ENCODE assay signal across 10 cellular contexts in the genomic region with DNA sequence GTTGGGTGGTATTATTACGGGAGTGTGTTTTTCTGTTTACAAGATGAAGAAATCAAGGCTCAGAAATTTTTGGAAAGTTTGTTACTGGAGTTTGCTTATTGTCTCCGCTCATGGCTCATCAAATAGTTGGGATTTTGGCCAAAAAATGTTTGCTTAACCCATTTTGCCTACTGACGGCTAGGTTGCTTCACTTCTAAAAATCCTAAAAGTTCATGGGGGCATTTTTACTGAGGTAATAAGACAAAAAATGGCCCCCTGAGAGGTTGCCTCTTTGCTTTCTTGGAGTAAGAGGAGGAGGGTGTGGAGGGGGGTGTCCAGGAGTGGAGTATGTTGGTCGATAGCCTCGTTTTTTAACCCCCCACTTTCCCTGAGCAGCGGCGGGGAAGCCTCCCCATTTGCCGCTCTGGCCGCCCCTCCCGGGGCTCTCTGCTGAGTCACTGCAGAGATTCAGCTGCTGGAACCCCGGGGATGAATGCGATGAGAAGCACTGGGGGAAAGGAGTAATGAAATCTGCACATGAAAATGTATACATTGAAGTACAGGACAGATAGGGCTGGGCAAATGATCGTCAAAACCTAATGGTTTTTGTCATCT. TPM values are rescaled to one million over a fixed set of nuclear protein-coding genes. Genes with fewer than 3 reads are reported as not detected.
A peak's percentile ranks its signal among the peaks of the same experiment; 100 is the strongest.
DNase-seq lines count a peak whose midpoint lies in the region; ATAC-seq and TF ChIP-seq lines count a peak whose summit lies in the region.
"Had no signal": no experiment of that assay in that cellular context is flagged by ENCODE, and none has a peak within 500 bp of the region (broad histone marks: within the 10 kb centered on the region; RNA-seq: fewer than 3 reads in every experiment).

No MANE protein-coding gene starts in this region.

- no peak for DNase-seq in CD4-positive, alpha-beta memory T cell
- peak; percentile 15 for DNase-seq in epithelial cell of esophagus (ENCODE audit: low read depth)
- no peak for DNase-seq in HuH-7 (ENCODE audit: low spot score)
- no peak for DNase-seq in NCI-H524 (lab: John Stamatoyannopoulos, UW)
- DNase-seq in NCI-H2171 (lab: John Stamatoyannopoulos, UW): no peak
- DNase-seq: NCI-H526 had no signal

- H3K36me3 ChIP-seq in CD4-positive, alpha-beta memory T cell (ENCODE audit: insufficient read depth, low read length): no peaks in the 10 kb centered on the region
- H3K36me3 ChIP-seq in HUES64 (ENCODE audit: insufficient read depth, low read length) (peaks cover 31% of the 10 kb centered on the region), neuron (ENCODE audit: insufficient read depth, low read length) (peaks cover 13% of the 10 kb centered on the region)

- peaks cover 0 to 2% (median 0%) of the 10 kb centered on the region in 8 donors for H3K9me3 Mint-ChIP-seq in CD4-positive, alpha-beta memory T cell

- H2AFZ ChIP-seq in neuron (ENCODE audit: low read depth, low read length): no peak overlapping the region

- H3K4me3 Mint-ChIP-seq in CD4-positive, alpha-beta memory T cell: peak overlapping the region in 5 of 8 donors; percentile 2 to 55 (median 35)

- H3K9me3 ChIP-seq in CD4-positive, alpha-beta memory T cell (ENCODE audit: control insufficient read depth in 1 of 2, low read length in 2 of 2): no peaks in the 10 kb centered on the region
- H3K9me3 ChIP-seq in HUES64 (ENCODE audit: insufficient read depth, low read depth, low read length): peaks cover 7% of the 10 kb centered on the region; the same call in 1 of the 2 replicates
- peaks cover 1% of the 10 kb centered on the region for H3K9me3 ChIP-seq in neuron (ENCODE audit: low read length)

- peaks cover 19 to 22% of the 10 kb centered on the region in 2 donors for H3K27me3 Mint-ChIP-seq in CD4-positive, alpha-beta memory T cell

- no peak overlapping the region for H3K27ac Mint-ChIP-seq in CD4-positive, alpha-beta memory T cell

- intact Hi-C loops in CD4-positive, alpha-beta memory T cell (cut with micrococcal nuclease): loop anchor here (10.0 kb wide), 1 partner anchor 249 kb away; no protein-coding TSS in a partner anchor

- no peak for ATAC-seq in GM19397 (IDR thresholded peaks at IDR 0.05; ENCODE audit: unreplicated experiment)

- POLR2A ChIA-PET in CD4-positive, alpha-beta memory T cell (lab: Charles Lee; ENCODE audit: partially characterized antibody): no interaction called here

- peaks cover 9% of the 10 kb centered on the region for H3K4me1 ChIP-seq in CD4-positive, alpha-beta memory T cell (ENCODE audit: insufficient read depth, low read length)
- H3K4me1 ChIP-seq in HUES64 (ENCODE audit: insufficient read depth, low read length) (peaks cover 18% of the 10 kb centered on the region), neuron (ENCODE audit: insufficient read depth, low read length) (peaks cover 13% of the 10 kb centered on the region)

- no peak overlapping the region for H3K4me3 ChIP-seq in CD4-positive, alpha-beta memory T cell (ENCODE audit: low read length in 2 of 2)
- H3K4me3 ChIP-seq in HUES64 (ENCODE audit: low read length) (peak overlapping the region; percentile 69), epithelial cell of esophagus (ENCODE audit: low read length) (peak overlapping the region; percentile 49), neuron (ENCODE audit: low read length) (peak overlapping the region; percentile 61)

- H3K36me3 Mint-ChIP-seq in CD4-positive, alpha-beta memory T cell: peaks cover 0 to 5% of the 10 kb centered on the region in 2 donors

- WGBS in HUES64: 52% methylated on average over 13 of the region's 13 CpGs

- no peak for TF ChIP-seq CTCF in epithelial cell of esophagus (IDR thresholded peaks at IDR 0.05; ENCODE audit: insufficient read depth, low read depth, low read length, missing control alignments)

- peaks cover 5 to 21% (median 8%) of the 10 kb centered on the region in 4 donors for H3K4me1 Mint-ChIP-seq in CD4-positive, alpha-beta memory T cell

- H3K9ac ChIP-seq in HUES64 (ENCODE audit: low read depth, low read length): peak overlapping the region; percentile 69; the same call in 1 of the 2 replicates

- no peaks in the 10 kb centered on the region for H3K27me3 ChIP-seq in CD4-positive, alpha-beta memory T cell (ENCODE audit: insufficient read depth, low read length)
- H3K27me3 ChIP-seq in HUES64 (ENCODE audit: insufficient read depth, low read length) (peaks cover 23% of the 10 kb centered on the region), neuron (ENCODE audit: insufficient read depth, low read length) (no peaks in the 10 kb centered on the region)

- CTCF ChIA-PET in CD4-positive, alpha-beta memory T cell (lab: Charles Lee; ENCODE audit: partially characterized antibody): no interaction called here

- no peak overlapping the region for H3K27ac ChIP-seq in CD4-positive, alpha-beta memory T cell (ENCODE audit: low read depth, low read length)
- H3K27ac ChIP-seq in HUES64 (ENCODE audit: low read depth, low read length): no peak overlapping the region
- H3K27ac ChIP-seq: epithelial cell of prostate had no signal

RNA-seq across cellular contexts. Expression of a gene that starts 1.5 kb away (rescaled TPM):
- 1 to 10 TPM; 2.3 to 2.8 TPM for total RNA-seq in CD4-positive, alpha-beta memory T cell
- 1 to 10 TPM; 3.5 to 9.6 TPM for polyA plus RNA-seq in CD4-positive, alpha-beta memory T cell
- polyA plus RNA-seq in HUES64 (2013, experiment 1 of 2): 150 TPM
- 169 TPM for polyA plus RNA-seq in HUES64 (2013, experiment 2 of 2)

RNA-seq across cellular contexts. Expression of a gene that starts 52.6 kb away (rescaled TPM):
- 1 to 10 TPM; 6.0 to 7.3 TPM for total RNA-seq in CD4-positive, alpha-beta memory T cell
- polyA plus RNA-seq in CD4-positive, alpha-beta memory T cell: 10 to 100 TPM; 16.3 to 20.9 TPM
- polyA plus RNA-seq in HUES64 (2013, experiment 1 of 2): 11.8 TPM
- polyA plus RNA-seq in HUES64 (2013, experiment 2 of 2): 18.0 TPM

Comparison
In these comparisons a context has a peak if more than half of its experiments do, and no peak if none do; other contexts are left out.
1. H3K4me3 ChIP-seq: peak in HUES64 (single experiment), epithelial cell of esophagus (single experiment) and neuron (single experiment); none in CD4-positive, alpha-beta memory T cell (0 of 2).